ENCODE assay signal across 10 cellular contexts in the genomic region with DNA sequence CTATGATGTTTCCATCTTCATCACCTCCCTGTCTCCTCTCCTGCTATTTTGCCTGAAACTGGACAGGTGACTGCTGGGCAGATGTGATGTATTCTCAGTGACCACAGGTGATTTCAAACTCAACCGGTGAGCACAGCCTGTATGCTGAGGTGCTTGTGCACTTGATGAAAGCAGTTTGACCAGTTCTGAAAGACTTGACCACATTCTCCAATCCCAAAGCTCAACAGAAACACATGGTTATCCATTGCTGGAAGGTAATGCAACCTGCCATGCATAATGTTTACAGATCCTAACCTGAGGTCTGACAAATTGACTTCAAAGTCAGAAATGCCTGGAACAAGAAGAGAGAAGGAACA.
"Had no signal": no experiment of that assay in that cellular context is flagged by ENCODE, and none has a peak within 500 bp of the region (broad histone marks: within the 10 kb centered on the region; RNA-seq: fewer than 3 reads in every experiment).

No MANE protein-coding gene starts in this region.

- DNase-seq: activated B cell treated with CpG ODN at 0.5 μM for 24 hours; activated CD4-positive, alpha-beta T cell treated with anti-CD3 and anti-CD28 coated beads, Interleukin-2, amount 10 ng/mL, durations not matched to agents 24 days and 14 days; activated naive CD4-positive, alpha-beta T cell treated with anti-CD3 and anti-CD28 coated beads, Interleukin-2, amount 10 ng/mL, durations not matched to agents 7 days and 5 days; central memory CD4-positive, alpha-beta T cell; foreskin melanocyte; midbrain; pancreas; SK-N-SH; stimulated activated CD4-positive, alpha-beta T cell treated with anti-CD3 and anti-CD28 coated beads, Interleukin-4, amount 100 ng/mL, for 24 hours; stomach had no signal

- H3K4me2 ChIP-seq: SK-N-SH had no signal

- H3K9ac ChIP-seq: SK-N-SH had no signal

- H3K4me1 ChIP-seq: pancreas, stomach had no signal

- H3K4me3 ChIP-seq: pancreas, stomach had no signal

- H3K36me3 ChIP-seq: pancreas, stomach had no signal

- H3K9me3 ChIP-seq: pancreas, SK-N-SH, stomach had no signal

- H3K27ac ChIP-seq: pancreas, stomach had no signal

- H3K27me3 ChIP-seq: pancreas had no signal

- H3K9me2 ChIP-seq: SK-N-SH had no signal
